25 cellular contexts compared by ENCODE assay signal in genomic region chr3:193630005-193630404, GRCh38.
"Had no signal": no experiment of that assay in that cellular context is flagged by ENCODE, and none has a peak within 500 bp of the region (broad histone marks: within the 10 kb centered on the region; RNA-seq: fewer than 3 reads in every experiment).

No MANE protein-coding gene starts in this region.

- H3K4me3 ChIP-seq: colonic mucosa, esophagus muscularis mucosa, lung, mucosa of descending colon, pancreas, prostate gland, right atrium auricular region, sigmoid colon, testis, tibial artery had no signal

- H3K27ac ChIP-seq: colonic mucosa, esophagus muscularis mucosa, neutrophil, pancreas, prostate gland, right atrium auricular region, sigmoid colon, testis, tibial artery had no signal

- H3K27me3 ChIP-seq: colonic mucosa, esophagus muscularis mucosa, neutrophil, pancreas, right atrium auricular region, sigmoid colon, testis, tibial artery had no signal

- DNase-seq: colonic mucosa; effector CD8-positive, alpha-beta T cell; endodermal cell; foreskin melanocyte; hypothalamus; immature natural killer cell; kidney; mucosa of descending colon; naive B cell; pancreas; sigmoid colon; stimulated activated CD4-positive, alpha-beta T cell treated with anti-CD3 and anti-CD28 coated beads, Interleukin-4, amount 100 ng/mL, for 4 hours; stimulated activated naive CD8-positive, alpha-beta T cell treated with anti-CD3 and anti-CD28 coated beads, Interleukin-15, Interleukin-2, amounts not matched to agents 100 U/mL and 50 U/mL, for 24 hours; substantia nigra; testis; tibial artery had no signal

- ATAC-seq: left lobe of liver; mucosa of descending colon; natural killer cell treated with Interleukin-12 subunit alpha and Interleukin-12 subunit beta and Interleukin-15 and Interleukin-18, amount 100 ng/mL, for 72 hours; pancreas; stimulated activated memory B cell treated with anti-CD40 and anti-IgM and Interleukin-4, amounts not matched to agents 10 μg/mL and 1 μg/mL and 100 μg/mL, for 72 hours; stimulated activated naive CD8-positive, alpha-beta T cell treated with anti-CD3 and anti-CD28 coated beads, Interleukin-15, Interleukin-2, amounts not matched to agents 100 U/mL and 50 U/mL, for 24 hours had no signal

- H3K9me3 ChIP-seq: colonic mucosa, esophagus muscularis mucosa, mucosa of descending colon, neutrophil, pancreas, prostate gland, right atrium auricular region, sigmoid colon, testis, tibial artery had no signal

- FAIRE-seq: endothelial cell of umbilical vein had no signal

- H3K4me1 ChIP-seq: colonic mucosa, pancreas, prostate gland, right atrium auricular region, testis, tibial artery had no signal

- H3K36me3 ChIP-seq: colonic mucosa, pancreas, prostate gland, right atrium auricular region had no signal
